Comparison of ENCODE assay signal across 20 cellular contexts in the genomic region with DNA sequence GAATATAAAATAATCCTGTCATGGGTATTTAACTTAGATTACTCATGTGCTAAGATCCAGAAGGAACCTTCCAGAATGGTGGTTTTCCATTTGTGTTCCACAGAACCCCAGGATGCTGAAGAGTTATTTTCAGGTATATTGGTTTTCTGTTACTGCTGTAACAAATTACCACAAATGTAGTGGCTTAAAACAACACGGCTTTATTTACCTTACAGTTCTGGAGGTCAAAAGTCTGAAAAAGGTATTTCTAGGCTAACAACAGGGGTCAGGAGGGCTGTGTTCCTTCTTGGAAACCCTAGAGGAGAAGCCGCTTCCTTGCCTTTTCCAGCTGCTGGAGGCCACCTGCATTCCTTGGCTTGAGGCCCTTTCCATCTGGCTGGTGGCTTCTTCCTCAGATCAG.
"Had no signal": no experiment of that assay in that cellular context is flagged by ENCODE, and none has a peak within 500 bp of the region (broad histone marks: within the 10 kb centered on the region; RNA-seq: fewer than 3 reads in every experiment).

No MANE protein-coding gene starts in this region.

- DNase-seq: KBM-7, MM.1S, NCI-H1092 treated with DMSO at 0.1 percent for 48 hours, NCI-H1436, NCI-H187, NCI-H2029, NCI-H2081 treated with DMSO at 0.1 percent for 48 hours, NCI-H2171, NCI-H226, NCI-H446, NCI-H510A, NCI-H524 treated with DMSO at 0.1 percent for 48 hours, NCI-H69, NCI-H774, SHP77 treated with DMSO at 0.1 percent for 48 hours, SJCRH30, T-helper 1 cell had no signal

- FAIRE-seq: RCC 7860 had no signal

- H3K27me3 ChIP-seq: SJCRH30 had no signal

- H3K27ac ChIP-seq: RWPE1, SJCRH30 had no signal

- ATAC-seq: SK-N-SH treated with all-trans-retinoic acid at 6 μM for 48 hours had no signal

- H3K4me3 ChIP-seq: SJCRH30 had no signal

- H3K36me3 ChIP-seq: SJCRH30 had no signal
